28 cellular contexts compared by ENCODE assay signal in the genomic region with DNA sequence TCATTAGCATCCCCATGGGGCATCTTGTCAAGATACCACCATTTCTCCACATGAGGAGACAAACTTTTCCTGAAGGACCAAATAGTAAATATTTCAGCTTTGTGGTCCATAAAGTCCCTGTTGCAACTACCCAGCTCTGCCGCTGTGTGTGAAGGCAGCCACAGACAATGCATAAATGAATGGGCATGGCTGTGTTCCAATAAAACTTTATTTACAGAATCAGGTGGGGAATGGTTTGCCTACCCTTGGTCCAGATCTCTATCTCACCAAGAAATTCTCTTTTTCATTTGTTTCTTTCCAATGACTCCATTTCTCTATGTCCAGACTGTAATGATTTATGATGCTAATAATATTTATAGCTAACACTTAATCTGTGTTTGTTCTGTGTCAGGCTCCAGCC.
"Had no signal": no experiment of that assay in that cellular context is flagged by ENCODE, and none has a peak within 500 bp of the region (broad histone marks: within the 10 kb centered on the region; RNA-seq: fewer than 3 reads in every experiment).

No MANE protein-coding gene starts in this region.

- H3K36me3 ChIP-seq: neural progenitor cell, ovary, spleen, suprapubic skin, tibial artery, transverse colon, upper lobe of right lung, uterus had no signal

- H3K4me1 ChIP-seq: neural progenitor cell, parathyroid adenoma, psoas muscle, spleen, suprapubic skin, testis, tibial artery, transverse colon, uterus had no signal

- H3K27ac ChIP-seq: neural progenitor cell, ovary, parathyroid adenoma, psoas muscle, skin epidermis, spleen, suprapubic skin, testis, tibial artery, transverse colon, upper lobe of right lung, uterus had no signal

- H3K9ac ChIP-seq: neural progenitor cell, parathyroid adenoma had no signal

- DNase-seq: natural killer cell; occipital lobe; ovary; posterior cingulate gyrus; psoas muscle; right cardiac atrium; spleen; stimulated activated CD4-positive, alpha-beta T cell treated with anti-CD3 and anti-CD28 coated beads, Interleukin-12 subunit alpha, Interleukin-12 subunit beta, amount 100 ng/mL, for 4 hours; stimulated activated CD4-positive, alpha-beta T cell treated with anti-CD3 and anti-CD28 coated beads, Interleukin-1b, Interleukin-23, amount 100 ng/mL, for 48 hours; stimulated activated CD4-positive, alpha-beta T cell treated with anti-CD3 and anti-CD28 coated beads, Interleukin-4, amount 100 ng/mL, for 1 hour; stimulated activated CD4-positive, alpha-beta T cell treated with anti-CD3 and anti-CD28 coated beads, Interleukin-4, amount 100 ng/mL, for 4 hours; stimulated activated CD8-positive, alpha-beta memory T cell treated with anti-CD3 and anti-CD28 coated beads, Interleukin-4, amount 100 ng/mL, for 48 hours; stimulated activated naive CD4-positive, alpha-beta T cell; stimulated activated naive CD8-positive, alpha-beta T cell treated with anti-CD3 and anti-CD28 coated beads, Interleukin-15, amount 100 ng/mL, for 72 hours; stimulated activated naive CD8-positive, alpha-beta T cell treated with anti-CD3 and anti-CD28 coated beads, Interleukin-15, Interleukin-2, amounts not matched to agents 100 U/mL and 50 U/mL, for 24 hours; substantia nigra; testis; tibial artery; transverse colon; upper lobe of right lung; uterus had no signal

- H3K4me3 ChIP-seq: neural progenitor cell, ovary, psoas muscle, skin epidermis, smooth muscle cell, spleen, suprapubic skin, testis, tibial artery, transverse colon, upper lobe of right lung, uterus had no signal

- ATAC-seq: psoas muscle; right cardiac atrium; sciatic nerve; stimulated activated memory B cell treated with anti-CD40 and anti-IgM and Interleukin-4, amounts not matched to agents 10 μg/mL and 1 μg/mL and 100 μg/mL, for 72 hours; stimulated activated naive CD8-positive, alpha-beta T cell treated with anti-CD3 and anti-CD28 coated beads, Interleukin-15, amount 100 ng/mL, for 72 hours; stimulated activated naive CD8-positive, alpha-beta T cell treated with anti-CD3 and anti-CD28 coated beads, Interleukin-15, Interleukin-2, amounts not matched to agents 100 U/mL and 50 U/mL, for 24 hours; upper lobe of right lung had no signal

- H3K9me3 ChIP-seq: ovary, psoas muscle, suprapubic skin, testis, tibial artery, transverse colon, upper lobe of right lung, uterus had no signal

- H3K27me3 ChIP-seq: neural progenitor cell, ovary, spleen, suprapubic skin, testis, tibial artery, transverse colon, upper lobe of right lung, uterus had no signal
